Comparison of ENCODE assay signal across 18 cellular contexts in the genomic region with DNA sequence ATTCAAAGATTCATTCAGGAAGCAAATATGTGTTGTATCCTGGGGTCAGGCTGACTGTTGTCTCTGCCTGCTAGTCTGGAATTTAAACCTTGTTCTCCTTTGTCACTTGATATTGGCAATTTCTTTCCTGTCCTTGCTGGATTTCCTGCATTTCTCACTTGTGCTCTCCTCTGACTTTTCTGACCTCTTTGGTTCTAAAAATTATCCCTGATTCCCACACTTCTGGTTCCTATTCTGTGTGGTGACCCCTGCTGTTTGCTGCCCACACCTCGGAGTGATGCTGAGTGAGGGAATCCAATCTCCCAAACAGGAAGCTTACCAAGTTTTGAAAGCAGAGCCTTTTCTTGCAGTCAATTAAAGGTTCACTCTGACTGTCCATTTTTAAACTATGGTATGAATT.
DNase-seq lines count a peak whose midpoint lies in the region; ATAC-seq and TF ChIP-seq lines count a peak whose summit lies in the region.
"Had no signal": no experiment of that assay in that cellular context is flagged by ENCODE, and none has a peak within 500 bp of the region (broad histone marks: within the 10 kb centered on the region; RNA-seq: fewer than 3 reads in every experiment).

No MANE protein-coding gene starts in this region.

- no peak overlapping the region for H3K23ac ChIP-seq in neuronal stem cell (ENCODE audit: low read depth, low read length, poor library complexity)

- no peak overlapping the region for H2BK120ac ChIP-seq in neuronal stem cell (ENCODE audit: low read depth, low read length)

- H3K9me3 ChIP-seq in neuronal stem cell (replicated peaks in 1 of 2; ENCODE audit: control insufficient read depth in 2 of 2, insufficient read depth in 1 of 2, low read depth in 1 of 2, low read length in 2 of 2): peaks cover 0 to 16% of the 10 kb centered on the region in 2 donors
- H3K9me3 ChIP-seq: body of pancreas had no signal

- H3K14ac ChIP-seq in neuronal stem cell (ENCODE audit: low read length): no peak overlapping the region

- peak overlapping the region; percentile 26 for H3K4me2 ChIP-seq in neuronal stem cell (ENCODE audit: insufficient read depth, low read length, poor library complexity, severe bottlenecking)

- H3K4me1 ChIP-seq in neuronal stem cell (ENCODE audit: control insufficient read depth in 2 of 2, insufficient read depth in 1 of 2, low read depth in 1 of 2, low read length in 2 of 2): peaks cover 4 to 13% of the 10 kb centered on the region in 2 donors

- no CpG with 5 or more reads among the region's 1 CpG for WGBS in neuronal stem cell (ENCODE audit: extremely low coverage in 2 of 2, insufficient read length in 2 of 2, insufficient replicate concordance in 1 of 2), 2 donors

- H2AK5ac ChIP-seq in neuronal stem cell (ENCODE audit: low read depth, low read length): no peak overlapping the region

- H3K36me3 ChIP-seq in neuronal stem cell (replicated peaks in 1 of 2; ENCODE audit: control insufficient read depth in 2 of 2, insufficient read depth in 2 of 2, low read length in 2 of 2): no peaks in the 10 kb centered on the region

- H3K4me3 ChIP-seq in GM08714 (ENCODE audit: low read length) (0 out of 2 replicates have a peak overlapping the region, but pooled peaks have one; percentile 8), fibroblast of mammary gland (ENCODE audit: control insufficient read depth, low read depth, low read length) (no peak overlapping the region), neuronal stem cell (ENCODE audit: low read length in 2 of 2) (no peak overlapping the region)
- H3K4me3 ChIP-seq: body of pancreas, GM23248, lung, SK-N-MC had no signal

- H3K79me1 ChIP-seq in neuronal stem cell (ENCODE audit: low read depth, low read length): no peaks in the 10 kb centered on the region

- no peak for ATAC-seq in GM21717 (IDR thresholded peaks at IDR 0.05; ENCODE audit: unreplicated experiment)
- ATAC-seq in GM19463 (IDR thresholded peaks at IDR 0.05; ENCODE audit: unreplicated experiment): no peak
- no peak for ATAC-seq in GM19397 (IDR thresholded peaks at IDR 0.05; ENCODE audit: unreplicated experiment)
- ATAC-seq: activated CD8-positive, alpha-beta T cell treated with anti-CD3 and anti-CD28 coated beads, Interleukin-2, amount 10 ng/mL, durations not matched to agents 7 days and 5 days; body of pancreas; stimulated activated naive CD8-positive, alpha-beta T cell treated with anti-CD3 and anti-CD28 coated beads, Interleukin-15, Interleukin-2, amounts not matched to agents 100 U/mL and 50 U/mL, for 24 hours had no signal

- TF ChIP-seq CTCF in fibroblast of mammary gland (conservative IDR thresholded peaks at IDR 0.05; ENCODE audit: control insufficient read depth, insufficient read depth, low read depth, low read length): no peak

- no peak overlapping the region for H2BK5ac ChIP-seq in neuronal stem cell (ENCODE audit: low read length)

- no peak overlapping the region for H3K4ac ChIP-seq in neuronal stem cell (ENCODE audit: low read length)

- H4K91ac ChIP-seq in neuronal stem cell (ENCODE audit: low read depth, low read length, poor library complexity): no peak overlapping the region

- peak overlapping the region; percentile 16 for H3K27ac ChIP-seq in neuronal stem cell (replicated peaks; ENCODE audit: low read length)
- H3K27ac ChIP-seq: body of pancreas, GM23248, SK-N-MC had no signal

- DNase-seq in RPMI7951 (ENCODE audit: low read depth) (peak; percentile 22), fibroblast of mammary gland (ENCODE audit: low read depth) (peak; percentile 4), neuronal stem cell (ENCODE audit: low spot score) (no peak), ureter (ENCODE audit: low spot score) (no peak)
- DNase-seq: activated CD8-positive, alpha-beta T cell treated with anti-CD3 and anti-CD28 coated beads, Interleukin-2, amount 10 ng/mL, durations not matched to agents 7 days and 5 days; activated effector memory CD4-positive, alpha-beta T cell treated with Interleukin-2 at 50 U/mL for 16 hours; body of pancreas; effector CD4-positive, alpha-beta T cell; GM23248; NCI-H1105; nucleus accumbens; stimulated activated naive CD8-positive, alpha-beta T cell treated with anti-CD3 and anti-CD28 coated beads, Interleukin-15, Interleukin-2, amounts not matched to agents 100 U/mL and 50 U/mL, for 24 hours had no signal

- no peak overlapping the region for H3K9ac ChIP-seq in neuronal stem cell (ENCODE audit: low read depth, low read length, poor library complexity)
- H3K9ac ChIP-seq: GM23248 had no signal

- no peak overlapping the region for H2AFZ ChIP-seq in neuronal stem cell (ENCODE audit: low read length)
- H2AFZ ChIP-seq: GM23248 had no signal

- H2BK12ac ChIP-seq in neuronal stem cell (ENCODE audit: low read length): no peak overlapping the region

- no peak overlapping the region for H4K8ac ChIP-seq in neuronal stem cell (ENCODE audit: low read depth, low read length)

- no peaks in the 10 kb centered on the region for H3K27me3 ChIP-seq in neuronal stem cell (ENCODE audit: control insufficient read depth in 3 of 3, insufficient read depth in 3 of 3, low read depth in 1 of 3, low read length in 3 of 3)
- H3K27me3 ChIP-seq: body of pancreas had no signal

- H2BK15ac ChIP-seq in neuronal stem cell (ENCODE audit: low read length): no peak overlapping the region

- H3K18ac ChIP-seq in neuronal stem cell (ENCODE audit: low read length): no peak overlapping the region

Comparison
In these comparisons a context has a peak if more than half of its experiments do, and no peak if none do; other contexts are left out.
1. DNase-seq: peak in RPMI7951 (single experiment) and fibroblast of mammary gland (single experiment); none in neuronal stem cell (single experiment) and ureter (single experiment).